11 cellular contexts compared by ENCODE assay signal in genomic region chr20:25054995-25055629, GRCh38. TPM values are rescaled to one million over a fixed set of nuclear protein-coding genes. Genes with fewer than 3 reads are reported as not detected.
A peak's percentile ranks its signal among the peaks of the same experiment; 100 is the strongest.
DNase-seq lines count a peak whose midpoint lies in the region; ATAC-seq and TF ChIP-seq lines count a peak whose summit lies in the region.
"Had no signal": no experiment of that assay in that cellular context is flagged by ENCODE, and none has a peak within 500 bp of the region (broad histone marks: within the 10 kb centered on the region; RNA-seq: fewer than 3 reads in every experiment).

No MANE protein-coding gene starts in this region.

- H4K8ac ChIP-seq in mesenchymal stem cell (ENCODE audit: low read length), result no peak overlapping the region

- no peak overlapping the region for H3K4me3 ChIP-seq in CD8-positive, alpha-beta T cell (ENCODE audit: low read depth, low read length)
- H3K4me3 ChIP-seq in esophagus squamous epithelium, result no peak overlapping the region
- no peak overlapping the region for H3K4me3 ChIP-seq in mesenchymal stem cell (ENCODE audit: insufficient read depth in 1 of 2, low read depth in 1 of 2, low read length in 2 of 2)

- WGBS in esophagus squamous epithelium, 2 donors, result 56 to 77% methylated on average over 10 of the region's 10 CpGs
- whole genome bisulfite sequencing in mesenchymal stem cell, result 91% methylated on average over 9 of the region's 10 CpGs

- no peak overlapping the region for H2BK12ac ChIP-seq in mesenchymal stem cell (ENCODE audit: low read length in 2 of 2)

- H3K27ac ChIP-seq in CD8-positive, alpha-beta T cell (ENCODE audit: low read depth, low read length), result no peak overlapping the region
- H3K27ac ChIP-seq in esophagus squamous epithelium (peak overlapping the region in 3 of 4 donors; percentile 90 to 96 (median 96)), mesenchymal stem cell (ENCODE audit: low read length, poor library complexity, severe bottlenecking) (no peak overlapping the region)

- no peak overlapping the region for H2BK5ac ChIP-seq in mesenchymal stem cell (ENCODE audit: low read depth, low read length, poor library complexity, severe bottlenecking)

- peaks cover 10% of the 10 kb centered on the region for H3K79me1 ChIP-seq in mesenchymal stem cell (replicated peaks; ENCODE audit: low read length, poor library complexity, severe bottlenecking)

- H3K4ac ChIP-seq in mesenchymal stem cell (ENCODE audit: low read depth in 1 of 2, low read length in 2 of 2), result no peak overlapping the region

- H3K14ac ChIP-seq in mesenchymal stem cell (ENCODE audit: low read length in 2 of 2), result no peak overlapping the region

- no peaks in the 10 kb centered on the region for H3K27me3 Mint-ChIP-seq in CD8-positive, alpha-beta T cell (ENCODE audit: low read depth)

- peak overlapping the region; percentile 87 for H3K4me3 Mint-ChIP-seq in CD8-positive, alpha-beta T cell

- no peak for ATAC-seq in CD8-positive, alpha-beta T cell
- ATAC-seq in HG03565 (IDR thresholded peaks at IDR 0.05; ENCODE audit: unreplicated experiment), result no peak

- H3K4me1 ChIP-seq in CD8-positive, alpha-beta T cell (ENCODE audit: insufficient read depth, low read length), result peaks cover 56% of the 10 kb centered on the region
- H3K4me1 ChIP-seq in esophagus squamous epithelium (peaks cover 40 to 96% (median 63%) of the 10 kb centered on the region in 3 donors), mesenchymal stem cell (ENCODE audit: control insufficient read depth, insufficient read depth, low read depth, low read length) (peaks cover 39% of the 10 kb centered on the region)

- DNase-seq in CD8-positive, alpha-beta T cell, result no peak
- peak; percentile 54 for DNase-seq in NAMALWA (ENCODE audit: low spot score)
- no peak for DNase-seq in esophagus squamous epithelium (lab: John Stamatoyannopoulos, UW)
- DNase-seq in posterior vena cava (ENCODE audit: low spot score), result peak; percentile 81
- no peak for DNase-seq in amniotic stem cell (lab: John Stamatoyannopoulos, UW)
- no peak for DNase-seq in mesenchymal stem cell
- DNase-seq in activated CD4-positive, alpha-beta T cell treated with anti-CD3 and anti-CD28 coated beads, Interleukin-2, amount 50 U/mL, for 1 hour, result no peak
- DNase-seq: activated CD8-positive, alpha-beta memory T cell treated with anti-CD3 and anti-CD28 coated beads for 24 hours; NCI-H510A treated with DMSO at 0.1 percent for 48 hours had no signal

- TF ChIP-seq CTCF in CD8-positive, alpha-beta T cell (IDR thresholded peaks at IDR 0.05), result no peak
- TF ChIP-seq CTCF in esophagus squamous epithelium (IDR thresholded peaks at IDR 0.05), result no peak

- no peak overlapping the region for H2AFZ ChIP-seq in mesenchymal stem cell (ENCODE audit: low read depth, low read length)

- no peak overlapping the region for H4K91ac ChIP-seq in mesenchymal stem cell (ENCODE audit: low read length)

- H2BK120ac ChIP-seq in mesenchymal stem cell (ENCODE audit: low read depth, low read length), result no peak overlapping the region

- no peak overlapping the region for H2BK15ac ChIP-seq in mesenchymal stem cell (ENCODE audit: low read depth, poor library complexity, severe bottlenecking)

- H3K9me3 Mint-ChIP-seq in CD8-positive, alpha-beta T cell, result no peaks in the 10 kb centered on the region

- H3K36me3 ChIP-seq in CD8-positive, alpha-beta T cell (ENCODE audit: insufficient read depth, low read length), result no peaks in the 10 kb centered on the region
- no peaks in the 10 kb centered on the region for H3K36me3 ChIP-seq in esophagus squamous epithelium
- H3K36me3 ChIP-seq in mesenchymal stem cell (ENCODE audit: control insufficient read depth in 1 of 2, insufficient read depth in 2 of 2, low read depth in 1 of 2, low read length in 2 of 2), result no peaks in the 10 kb centered on the region

- H3K27me3 ChIP-seq in CD8-positive, alpha-beta T cell (ENCODE audit: insufficient read depth, low read length), result no peaks in the 10 kb centered on the region
- H3K27me3 ChIP-seq in esophagus squamous epithelium (no peaks in the 10 kb centered on the region), mesenchymal stem cell (ENCODE audit: control insufficient read depth in 1 of 2, insufficient read depth in 1 of 2, low read length in 2 of 2) (peaks cover 12 to 21% of the 10 kb centered on the region in 2 experiments)

- peaks cover 21% of the 10 kb centered on the region for H3K36me3 Mint-ChIP-seq in CD8-positive, alpha-beta T cell

- H3K9ac ChIP-seq in mesenchymal stem cell (ENCODE audit: low read length), result no peak overlapping the region

- H3K4me2 ChIP-seq in mesenchymal stem cell (ENCODE audit: low read length, poor library complexity, severe bottlenecking), result no peak overlapping the region

- POLR2A ChIA-PET in CD8-positive, alpha-beta T cell (lab: Charles Lee), result interaction anchor here (0.6 to 4.9 kb wide), 4 partner anchors 11 to 100 kb away, joined by 3 to 47 read pairs (median 6); partner anchors contain the start of gene APMAP

- H3K23ac ChIP-seq in mesenchymal stem cell (ENCODE audit: low read length in 2 of 2), result no peak overlapping the region

- H2AK5ac ChIP-seq in mesenchymal stem cell (ENCODE audit: low read length, severe bottlenecking), result no peak overlapping the region

- CTCF ChIA-PET in CD8-positive, alpha-beta T cell (lab: Charles Lee), result interaction anchor here (0.7 to 13.8 kb wide), 4 partner anchors 9 to 59 kb away, joined by 3 to 274 read pairs (median 6); partner anchors contain the start of gene APMAP

- intact Hi-C loops in CD8-positive, alpha-beta T cell (cut with DNase I, micrococcal nuclease), result loop anchor here (5.0 to 10.0 kb wide), 6 partner anchors 142 to 1693 kb away; partner anchors contain the start of genes ABHD12 (in 1 of the 2), ENTPD6 (in 1 of the 2), GZF1 (in 1 of the 2) and NAPB (in 1 of the 2)
- intact Hi-C loops in esophagus squamous epithelium (cut with DNase I), result no loop called here
- intact Hi-C loops in posterior vena cava (cut with DNase I), result loop anchor here in 1 of 2 donors (10.0 kb wide), 1 partner anchor 340 kb away; the partner anchor contains the start of gene ABHD12

- no peak for TF ChIP-seq POLR2A in esophagus squamous epithelium (IDR thresholded peaks at IDR 0.05)

- no peak overlapping the region for H3K18ac ChIP-seq in mesenchymal stem cell (ENCODE audit: low read depth in 1 of 2, low read length in 2 of 2)

- no peaks in the 10 kb centered on the region for H3K9me3 ChIP-seq in CD8-positive, alpha-beta T cell (ENCODE audit: low read length)
- no peaks in the 10 kb centered on the region for H3K9me3 ChIP-seq in esophagus squamous epithelium
- H3K9me3 ChIP-seq in mesenchymal stem cell (ENCODE audit: control insufficient read depth, low read length), result no peaks in the 10 kb centered on the region

- peak overlapping the region; percentile 66 for H3K27ac Mint-ChIP-seq in CD8-positive, alpha-beta T cell

- H3K4me1 Mint-ChIP-seq in CD8-positive, alpha-beta T cell (ENCODE audit: low read depth), result peaks cover 69% of the 10 kb centered on the region

RNA-seq across cellular contexts. Expression of gene ACSS1, which starts 2.8 kb away (rescaled TPM):
- 10 to 100 TPM; 17.5 to 17.7 TPM for total RNA-seq in CD8-positive, alpha-beta T cell
- total RNA-seq in esophagus squamous epithelium (10 to 100 TPM in 3 of 4 donors, 1 to 10 TPM in 1; 5.8 to 23.5 (median 11.1) TPM), posterior vena cava (10 to 100 TPM; 11.6 to 12.2 TPM)
- 0.54 TPM for polyA plus RNA-seq in mesenchymal stem cell (2013, experiment 1 of 2)
- polyA plus RNA-seq in mesenchymal stem cell (2013, experiment 2 of 2), result 0.34 TPM

RNA-seq across cellular contexts. Expression of gene VSX1, which starts 26.8 kb away (rescaled TPM):
- not detected for total RNA-seq in CD8-positive, alpha-beta T cell
- total RNA-seq in esophagus squamous epithelium, result not detected
- not detected for total RNA-seq in posterior vena cava
- polyA plus RNA-seq in mesenchymal stem cell (2013, experiment 1 of 2), result not detected
- not detected for polyA plus RNA-seq in mesenchymal stem cell (2013, experiment 2 of 2)
- total RNA-seq: mesenteric fat pad had no signal

Comparison
In these comparisons a context has a peak if more than half of its experiments do, and no peak if none do; other contexts are left out.
1. DNase-seq: peak in NAMALWA (single experiment) and posterior vena cava (single experiment); none in CD8-positive, alpha-beta T cell (0 of 7), esophagus squamous epithelium (single experiment), amniotic stem cell (single experiment), mesenchymal stem cell (single experiment) and activated CD4-positive, alpha-beta T cell treated with anti-CD3 and anti-CD28 coated beads, Interleukin-2, amount 50 U/mL, for 1 hour (single experiment).
2. H3K27ac ChIP-seq: peak in esophagus squamous epithelium (3 of 4); none in CD8-positive, alpha-beta T cell (single experiment) and mesenchymal stem cell (single experiment).